33 cellular contexts compared by ENCODE assay signal in the genomic region with DNA sequence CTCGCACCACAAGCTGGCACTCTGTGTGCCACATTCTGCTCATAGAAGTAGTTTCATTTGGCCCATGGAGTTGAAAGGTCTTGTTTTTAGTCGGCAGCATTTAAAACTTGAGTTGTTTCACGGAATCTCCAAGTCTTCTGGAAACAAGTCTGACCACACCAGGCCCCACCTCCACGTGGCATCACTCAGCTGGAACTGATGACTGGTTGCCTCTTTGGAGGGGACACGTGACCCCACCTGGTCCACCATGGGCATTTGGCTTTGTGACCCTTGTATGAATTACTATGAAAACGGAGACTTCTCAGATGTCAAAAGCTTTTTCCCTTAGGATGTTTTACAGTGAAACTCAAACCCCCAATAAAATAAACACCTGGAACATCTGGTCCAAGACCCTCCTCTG.
"Had no signal": no experiment of that assay in that cellular context is flagged by ENCODE, and none has a peak within 500 bp of the region (broad histone marks: within the 10 kb centered on the region; RNA-seq: fewer than 3 reads in every experiment).

No MANE protein-coding gene starts in this region.

- H3K4me1 ChIP-seq: adrenal gland, body of pancreas, esophagus muscularis mucosa, foreskin keratinocyte, gastrocnemius medialis, heart right ventricle had no signal

- H3K27me3 Mint-ChIP-seq: activated CD4-positive, alpha-beta memory T cell treated with anti-CD3 and anti-CD28 coated beads for 36 hours; activated CD4-positive, alpha-beta T cell treated with anti-CD3 and anti-CD28 coated beads, Interleukin-2, amount 10 ng/mL, durations not matched to agents 24 days and 14 days; activated CD8-positive, alpha-beta memory T cell treated with anti-CD3 and anti-CD28 coated beads, Interleukin-2, amount 10 ng/mL, durations not matched to agents 7 days and 5 days had no signal

- H3K27me3 ChIP-seq: adrenal gland, body of pancreas, esophagus muscularis mucosa, foreskin keratinocyte had no signal

- H3K36me3 ChIP-seq: adrenal gland, esophagus muscularis mucosa, gastrocnemius medialis, heart right ventricle had no signal

- H3K27ac Mint-ChIP-seq: activated CD4-positive, alpha-beta memory T cell treated with anti-CD3 and anti-CD28 coated beads for 36 hours; activated CD4-positive, alpha-beta T cell treated with anti-CD3 and anti-CD28 coated beads for 36 hours; activated CD4-positive, alpha-beta T cell treated with anti-CD3 and anti-CD28 coated beads, Interleukin-2, amount 10 ng/mL, durations not matched to agents 24 days and 14 days; activated CD8-positive, alpha-beta memory T cell treated with anti-CD3 and anti-CD28 coated beads, Interleukin-2, amount 10 ng/mL, durations not matched to agents 7 days and 5 days; activated CD8-positive, alpha-beta T cell treated with anti-CD3 and anti-CD28 coated beads, Interleukin-2, amount 10 ng/mL, durations not matched to agents 7 days and 5 days; activated naive CD4-positive, alpha-beta T cell treated with anti-CD3 and anti-CD28 coated beads for 36 hours; activated naive CD4-positive, alpha-beta T cell treated with anti-CD3 and anti-CD28 coated beads, Interleukin-2, amount 50 U/mL, for 24 hours; activated naive CD8-positive, alpha-beta T cell treated with anti-CD3 and anti-CD28 coated beads for 36 hours; activated naive CD8-positive, alpha-beta T cell treated with anti-CD3 and anti-CD28 coated beads, Interleukin-2, amount 50 U/mL, for 24 hours; activated T-helper 1 cell treated with anti-CD3 and anti-CD28 coated beads, Interleukin-12 subunit alpha, Interleukin-12 subunit beta, Interleukin-2, Interleukin-4 antibody, amounts not matched to agents 30 ng/mL and 10 ng/mL and 1 ng/mL, durations not matched to agents 14 hours and 24 hours and 36 hours; activated T-helper 2 cell treated with anti-CD3 and anti-CD28 coated beads, Interferon-gamma antibody, Interleukin-2, Interleukin-4, amounts not matched to agents 10 μg/mL and 5 μg/mL and 100 μg/mL, durations not matched to agents 14 hours and 24 hours and 36 hours; effector memory CD8-positive, alpha-beta T cell had no signal

- DNase-seq: activated CD4-positive, alpha-beta memory T cell treated with anti-CD3 and anti-CD28 coated beads for 36 hours; activated CD4-positive, alpha-beta T cell treated with anti-CD3 and anti-CD28 coated beads for 36 hours; activated CD4-positive, alpha-beta T cell treated with anti-CD3 and anti-CD28 coated beads, Interleukin-2, amount 10 ng/mL, durations not matched to agents 24 days and 14 days; activated CD4-positive, CD25-positive, alpha-beta regulatory T cell; activated CD4-positive, CD25-positive, alpha-beta regulatory T cell treated with anti-CD3 and anti-CD28 coated beads, Interleukin-2, amount 50 U/mL, for 72 hours; activated CD8-positive, alpha-beta memory T cell treated with anti-CD3 and anti-CD28 coated beads, Interleukin-2, amount 10 ng/mL, durations not matched to agents 7 days and 5 days; activated CD8-positive, alpha-beta memory T cell treated with anti-CD3 and anti-CD28 coated beads, Interleukin-2, amount 50 U/mL, for 4 hours; activated CD8-positive, alpha-beta T cell treated with anti-CD3 and anti-CD28 coated beads, Interleukin-2, amount 10 ng/mL, durations not matched to agents 7 days and 5 days; activated effector memory CD4-positive, alpha-beta T cell treated with anti-CD3 and anti-CD28 coated beads, Interleukin-2, amount 50 U/mL, for 16 hours; activated naive CD4-positive, alpha-beta T cell treated with anti-CD3 and anti-CD28 coated beads for 36 hours; activated naive CD8-positive, alpha-beta T cell treated with anti-CD3 and anti-CD28 coated beads for 36 hours; activated naive CD8-positive, alpha-beta T cell treated with anti-CD3 and anti-CD28 coated beads, Interleukin-2, amount 50 U/mL, for 24 hours; activated T-cell treated with anti-CD3 and anti-CD28 coated beads, Interleukin-2, amount 50 U/mL, for 1 hour; activated T-cell treated with anti-CD3 and anti-CD28 coated beads, Interleukin-2, amount 50 U/mL, for 48 hours; adrenal gland; amygdala; aorta; body of pancreas; caudate nucleus; cortex of kidney; dermis blood vessel endothelial cell; effector CD4-positive, alpha-beta T cell; effector memory CD8-positive, alpha-beta T cell; erythroblast; foreskin keratinocyte; gastrocnemius medialis; heart right ventricle; T-helper 2 cell had no signal

- H3K4me3 ChIP-seq: adrenal gland, body of pancreas, esophagus muscularis mucosa, gastrocnemius medialis, heart right ventricle had no signal

- H3K9me3 Mint-ChIP-seq: activated CD4-positive, alpha-beta memory T cell treated with anti-CD3 and anti-CD28 coated beads for 36 hours; activated CD4-positive, alpha-beta T cell treated with anti-CD3 and anti-CD28 coated beads, Interleukin-2, amount 10 ng/mL, durations not matched to agents 24 days and 14 days; activated naive CD4-positive, alpha-beta T cell treated with anti-CD3 and anti-CD28 coated beads for 36 hours; activated naive CD4-positive, alpha-beta T cell treated with anti-CD3 and anti-CD28 coated beads, Interleukin-2, amount 50 U/mL, for 24 hours; activated naive CD8-positive, alpha-beta T cell treated with anti-CD3 and anti-CD28 coated beads for 36 hours; activated naive CD8-positive, alpha-beta T cell treated with anti-CD3 and anti-CD28 coated beads, Interleukin-2, amount 50 U/mL, for 24 hours; activated T-helper 1 cell treated with anti-CD3 and anti-CD28 coated beads, Interleukin-12 subunit alpha, Interleukin-12 subunit beta, Interleukin-2, Interleukin-4 antibody, amounts not matched to agents 30 ng/mL and 10 ng/mL and 1 ng/mL, durations not matched to agents 14 hours and 24 hours and 36 hours; activated T-helper 2 cell treated with anti-CD3 and anti-CD28 coated beads, Interferon-gamma antibody, Interleukin-2, Interleukin-4, amounts not matched to agents 10 μg/mL and 5 μg/mL and 100 μg/mL, durations not matched to agents 14 hours and 24 hours and 36 hours had no signal

- FAIRE-seq: colon had no signal

- H3K36me3 Mint-ChIP-seq: activated CD4-positive, alpha-beta memory T cell treated with anti-CD3 and anti-CD28 coated beads for 36 hours; activated CD8-positive, alpha-beta memory T cell treated with anti-CD3 and anti-CD28 coated beads, Interleukin-2, amount 10 ng/mL, durations not matched to agents 7 days and 5 days; activated naive CD4-positive, alpha-beta T cell treated with anti-CD3 and anti-CD28 coated beads, Interleukin-2, amount 50 U/mL, for 24 hours; activated naive CD8-positive, alpha-beta T cell treated with anti-CD3 and anti-CD28 coated beads for 36 hours had no signal

- H3K4me1 Mint-ChIP-seq: activated CD4-positive, alpha-beta T cell treated with anti-CD3 and anti-CD28 coated beads for 36 hours; activated CD4-positive, alpha-beta T cell treated with anti-CD3 and anti-CD28 coated beads, Interleukin-2, amount 10 ng/mL, durations not matched to agents 24 days and 14 days; activated CD8-positive, alpha-beta memory T cell treated with anti-CD3 and anti-CD28 coated beads, Interleukin-2, amount 10 ng/mL, durations not matched to agents 7 days and 5 days; activated naive CD4-positive, alpha-beta T cell treated with anti-CD3 and anti-CD28 coated beads, Interleukin-2, amount 50 U/mL, for 24 hours; activated naive CD8-positive, alpha-beta T cell treated with anti-CD3 and anti-CD28 coated beads for 36 hours; activated naive CD8-positive, alpha-beta T cell treated with anti-CD3 and anti-CD28 coated beads, Interleukin-2, amount 50 U/mL, for 24 hours had no signal

- H3K27ac ChIP-seq: adrenal gland, body of pancreas, esophagus muscularis mucosa, foreskin keratinocyte, gastrocnemius medialis, heart right ventricle had no signal

- H3K9me3 ChIP-seq: adrenal gland, body of pancreas, esophagus muscularis mucosa, gastrocnemius medialis, heart right ventricle had no signal

- ATAC-seq: activated CD4-positive, alpha-beta T cell treated with anti-CD3 and anti-CD28 coated beads for 36 hours; activated CD8-positive, alpha-beta memory T cell treated with anti-CD3 and anti-CD28 coated beads, Interleukin-2, amount 10 ng/mL, durations not matched to agents 7 days and 5 days; activated CD8-positive, alpha-beta T cell treated with anti-CD3 and anti-CD28 coated beads, Interleukin-2, amount 10 ng/mL, durations not matched to agents 7 days and 5 days; activated naive CD8-positive, alpha-beta T cell treated with anti-CD3 and anti-CD28 coated beads, Interleukin-2, amount 50 U/mL, for 24 hours; body of pancreas; effector memory CD8-positive, alpha-beta T cell; foreskin keratinocyte; gastrocnemius medialis; heart right ventricle had no signal

- H3K4me3 Mint-ChIP-seq: activated CD4-positive, alpha-beta memory T cell treated with anti-CD3 and anti-CD28 coated beads for 36 hours; activated CD4-positive, alpha-beta T cell treated with anti-CD3 and anti-CD28 coated beads for 36 hours; activated CD4-positive, alpha-beta T cell treated with anti-CD3 and anti-CD28 coated beads, Interleukin-2, amount 10 ng/mL, durations not matched to agents 24 days and 14 days; activated CD8-positive, alpha-beta memory T cell treated with anti-CD3 and anti-CD28 coated beads, Interleukin-2, amount 10 ng/mL, durations not matched to agents 7 days and 5 days; activated CD8-positive, alpha-beta T cell treated with anti-CD3 and anti-CD28 coated beads, Interleukin-2, amount 10 ng/mL, durations not matched to agents 7 days and 5 days; activated naive CD4-positive, alpha-beta T cell treated with anti-CD3 and anti-CD28 coated beads for 36 hours; activated naive CD4-positive, alpha-beta T cell treated with anti-CD3 and anti-CD28 coated beads, Interleukin-2, amount 50 U/mL, for 24 hours; activated naive CD8-positive, alpha-beta T cell treated with anti-CD3 and anti-CD28 coated beads for 36 hours; activated naive CD8-positive, alpha-beta T cell treated with anti-CD3 and anti-CD28 coated beads, Interleukin-2, amount 50 U/mL, for 24 hours; activated T-helper 1 cell treated with anti-CD3 and anti-CD28 coated beads, Interleukin-12 subunit alpha, Interleukin-12 subunit beta, Interleukin-2, Interleukin-4 antibody, amounts not matched to agents 30 ng/mL and 10 ng/mL and 1 ng/mL, durations not matched to agents 14 hours and 24 hours and 36 hours; effector memory CD8-positive, alpha-beta T cell had no signal
